8 cellular contexts compared by ENCODE assay signal in the genomic region with DNA sequence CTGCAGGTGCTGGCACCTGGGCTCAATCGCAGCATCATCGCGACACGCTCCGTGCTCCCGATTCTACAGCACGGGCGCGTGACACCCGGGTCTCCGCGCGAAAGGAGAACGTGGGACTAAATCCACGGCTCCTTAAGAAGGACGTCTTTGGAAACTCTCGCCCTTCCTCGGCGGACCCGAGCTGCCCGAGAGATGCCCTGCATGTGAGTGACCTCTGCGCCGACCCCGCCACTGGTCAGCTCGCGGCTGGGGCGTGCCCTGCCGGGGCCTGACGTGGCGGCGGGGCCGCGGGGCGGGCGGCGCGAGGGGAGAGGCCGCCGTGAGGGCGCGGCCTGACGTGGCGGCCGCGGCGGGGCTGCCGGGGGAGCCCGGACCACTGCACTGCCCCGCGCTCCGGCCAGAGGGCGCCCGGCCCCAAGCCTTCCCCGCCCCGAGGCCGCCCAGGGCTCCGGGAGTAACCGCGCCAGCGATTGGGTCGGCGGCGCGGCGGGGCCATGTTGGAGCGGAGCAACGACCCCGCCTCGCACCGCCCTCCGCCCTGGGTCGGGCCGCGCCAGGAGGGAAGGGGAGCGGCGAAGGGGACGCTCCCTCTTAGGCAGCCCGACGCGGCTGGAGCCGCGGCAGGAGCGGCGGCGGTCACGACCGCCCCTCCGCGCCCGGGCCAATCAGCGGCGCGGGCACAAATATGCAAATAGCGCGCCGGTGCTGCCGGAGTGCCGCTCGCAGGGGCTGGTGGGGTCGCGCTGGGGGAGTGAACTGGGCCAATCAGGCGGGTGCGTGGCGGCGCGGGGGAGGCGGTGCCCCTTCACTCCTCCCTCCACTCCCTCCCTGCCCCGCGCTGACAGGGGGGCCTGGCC.
DNase-seq lines count a peak whose midpoint lies in the region; ATAC-seq, FAIRE-seq and TF ChIP-seq lines count a peak whose summit lies in the region.

No MANE protein-coding gene starts in this region.

- peaks cover 4 to 45% of the 10 kb centered on the region in 2 donors for H3K4me1 ChIP-seq in adrenal gland (replicated peaks in 1 of 2)
- peaks cover 54% of the 10 kb centered on the region for H3K4me1 ChIP-seq in left ventricle myocardium inferior

- intact Hi-C loops in adrenal gland (cut with DNase I), result loop anchor here in 1 of 2 donors (2.0 to 10.0 kb wide), 2 partner anchors 74 to 76 kb away; a partner anchor contains a TSS
- intact Hi-C loops in left ventricle myocardium inferior (cut with micrococcal nuclease), result no loop called here

- no peaks in the 10 kb centered on the region for H3K36me3 ChIP-seq in adrenal gland (replicated peaks in 1 of 2)
- no peaks in the 10 kb centered on the region for H3K36me3 ChIP-seq in left ventricle myocardium inferior

- no peaks in the 10 kb centered on the region for H3K27me3 Mint-ChIP-seq in progenitor cell of endocrine pancreas

- 0% methylated on average over 19 to 108 of the region's 109 CpGs; no CpG with 5 or more reads in 1 of the 4 donors for WGBS in adrenal gland, 4 donors

- H3K27ac ChIP-seq in adrenal gland (peak overlapping the region; percentile 76 to 96 (median 87)), left ventricle myocardium inferior (replicated peaks) (peak overlapping the region; percentile 98)

- peak overlapping the region; percentile 36 to 93 (median 73) for H3K4me3 ChIP-seq in adrenal gland
- peak overlapping the region; percentile 80 for H3K4me3 ChIP-seq in left ventricle myocardium inferior

- H3K4me1 Mint-ChIP-seq in progenitor cell of endocrine pancreas (ENCODE audit: low read depth), result peaks cover 15% of the 10 kb centered on the region

- TF ChIP-seq POLR2A in GM12892 (IDR thresholded peaks at IDR 0.05; ENCODE audit: low read depth, low read length) (peak; percentile 62), adrenal gland (IDR thresholded peaks at IDR 0.05) (peak in 1 of 2 donors; percentile 71)

- peak; percentile 78 for ATAC-seq in HG02852 (IDR thresholded peaks at IDR 0.05; ENCODE audit: unreplicated experiment)

- no peaks in the 10 kb centered on the region for H3K27me3 ChIP-seq in adrenal gland
- no peaks in the 10 kb centered on the region for H3K27me3 ChIP-seq in left ventricle myocardium inferior (ENCODE audit: low read depth)

- DNase-seq in GM12892 (ENCODE audit: insufficient read length) (peak; percentile 96), NCI-H1436 (lab: John Stamatoyannopoulos, UW) (peak; percentile 89), SW480 (ENCODE audit: low spot score) (peak; percentile 88), adrenal gland (peak; percentile 97 to 99 (median 98)), left ventricle myocardium inferior (peak; percentile 98), progenitor cell of endocrine pancreas (ENCODE audit: low spot score, unreplicated experiment) (peak; percentile 96), ureter (ENCODE audit: low spot score) (peak; percentile 96)

- FAIRE-seq in GM12892 (lab: Jason Lieb, UNC), result peak; percentile 97

- H3K4me3 Mint-ChIP-seq in progenitor cell of endocrine pancreas (ENCODE audit: low read depth), result peak overlapping the region; percentile 90

- H3K36me3 Mint-ChIP-seq in progenitor cell of endocrine pancreas (ENCODE audit: insufficient read depth), result no peaks in the 10 kb centered on the region

- H3K9me3 ChIP-seq in adrenal gland (replicated peaks in 1 of 3), result no peaks in the 10 kb centered on the region
- no peaks in the 10 kb centered on the region for H3K9me3 ChIP-seq in left ventricle myocardium inferior (replicated peaks)

- TF ChIP-seq CTCF in adrenal gland (IDR thresholded peaks at IDR 0.05) (peak in 4 of 6 experiments; percentile 5 to 96 (median 76)), left ventricle myocardium inferior (IDR thresholded peaks at IDR 0.05; ENCODE audit: borderline replicate concordance) (peak; percentile 77), progenitor cell of endocrine pancreas (IDR thresholded peaks at IDR 0.05; ENCODE audit: unreplicated experiment) (peak; percentile 57)

- H3K27ac Mint-ChIP-seq in progenitor cell of endocrine pancreas, result peak overlapping the region; percentile 96

- H3K9me3 Mint-ChIP-seq in progenitor cell of endocrine pancreas (ENCODE audit: low read depth), result no peaks in the 10 kb centered on the region

Comparison
In these comparisons a context has a peak if more than half of its experiments do, and no peak if none do; other contexts are left out.
1. Peak in every context shown above with its lines: DNase-seq, ATAC-seq, H3K4me3 ChIP-seq and H3K27ac ChIP-seq.